In the genomic region with DNA sequence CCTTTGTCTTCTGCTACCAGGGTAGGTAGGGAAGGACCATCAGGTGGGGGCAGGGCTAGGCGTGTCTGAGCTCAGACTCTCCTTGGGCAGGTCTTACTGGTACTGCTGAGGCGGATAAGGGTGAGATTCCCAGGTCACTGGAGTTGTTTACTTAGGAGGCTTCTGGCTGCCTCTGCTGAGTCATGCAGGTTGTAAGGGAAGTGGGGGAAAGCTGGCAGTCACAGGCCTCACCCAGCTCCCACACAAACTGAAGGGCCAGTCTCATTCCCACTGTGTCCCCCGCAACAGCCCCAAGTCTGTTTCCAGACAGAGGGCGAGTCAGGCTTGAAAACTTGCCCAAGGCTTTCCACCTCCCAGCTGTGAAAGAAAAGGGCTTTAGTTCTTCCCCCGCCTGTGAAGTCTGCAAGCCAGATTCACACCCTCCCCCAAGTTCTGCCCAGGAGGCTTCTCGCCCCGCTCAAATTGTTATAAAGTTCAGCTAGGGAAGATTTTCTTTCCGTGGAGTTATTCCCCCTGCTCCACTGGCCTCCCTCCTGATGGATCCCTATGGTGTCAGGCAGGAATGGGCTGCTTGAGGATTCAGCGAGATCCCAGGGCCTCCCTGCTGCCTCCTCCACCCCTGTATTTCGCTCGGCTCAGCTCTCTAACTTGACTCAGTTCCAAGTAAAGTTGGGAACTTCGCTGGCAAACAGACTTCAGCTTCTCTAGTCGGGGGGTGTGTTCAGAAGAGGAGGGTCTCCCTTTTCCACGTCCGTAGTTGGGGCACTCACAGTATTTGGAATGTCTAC, we compare ENCODE assay signal across 16 cellular contexts.
DNase-seq lines count a peak whose midpoint lies in the region; FAIRE-seq and TF ChIP-seq lines count a peak whose summit lies in the region.
"Had no signal": no experiment of that assay in that cellular context is flagged by ENCODE, and none has a peak within 500 bp of the region (broad histone marks: within the 10 kb centered on the region; RNA-seq: fewer than 3 reads in every experiment).

No MANE protein-coding gene starts in this region.

- no peak overlapping the region for H2BK15ac ChIP-seq in H9 (ENCODE audit: low read depth, low read length)

- no peaks in the 10 kb centered on the region for H3K36me3 ChIP-seq in kidney (ENCODE audit: control insufficient read depth in 1 of 2, insufficient read depth in 2 of 2, low read length in 2 of 2)
- H3K36me3 ChIP-seq: uterus had no signal

- H3K36me3 Mint-ChIP-seq in H9 (ENCODE audit: insufficient read depth in 1 of 3, low read depth in 3 of 3) = peaks cover 9 to 38% (median 37%) of the 10 kb centered on the region in 3 experiments
- no peaks in the 10 kb centered on the region for H3K36me3 Mint-ChIP-seq in endothelial cell (ENCODE audit: low read depth, unreplicated experiment)

- DNase-seq in H9 (no peak), RWPE1 (ENCODE audit: low spot score) (no peak), epithelial cell of esophagus (ENCODE audit: low read depth) (peak; percentile 72), occipital lobe (lab: John Stamatoyannopoulos, UW) (peak; percentile 2), amniotic stem cell (lab: John Stamatoyannopoulos, UW) (no peak), kidney (no peak), endothelial cell (ENCODE audit: low spot score) (no peak), NCI-H1092 treated with DMSO at 0.1 percent for 48 hours (lab: John Stamatoyannopoulos, UW) (no peak)
- DNase-seq: activated CD4-positive, alpha-beta T cell treated with anti-CD3 and anti-CD28 coated beads, Interleukin-2, amount 10 ng/mL, durations not matched to agents 7 days and 5 days; activated T-cell treated with anti-CD3 and anti-CD28 coated beads, Interleukin-2, amount 50 U/mL, for 24 hours; foreskin fibroblast; NCI-H1105; NCI-H446; stimulated activated CD4-positive, alpha-beta T cell treated with anti-CD3 and anti-CD28 coated beads, Interleukin-1b, Interleukin-23, amount 100 ng/mL, for 48 hours; uterus had no signal

- no peaks in the 10 kb centered on the region for H3K79me1 ChIP-seq in H9 (ENCODE audit: insufficient read depth, low read depth, low read length, poor library complexity, severe bottlenecking)

- POLR2A ChIA-PET in RWPE1 (lab: Yijun Ruan, JAX; ENCODE audit: low non-redundant PET) = no interaction called here

- intact Hi-C loops in kidney (cut with DNase I) = no loop called here

- no peak overlapping the region for H3K4me3 Mint-ChIP-seq in H9
- H3K4me3 Mint-ChIP-seq in endothelial cell (ENCODE audit: unreplicated experiment) = no peak overlapping the region
- H3K4me3 Mint-ChIP-seq: activated CD4-positive, alpha-beta T cell treated with anti-CD3 and anti-CD28 coated beads, Interleukin-2, amount 10 ng/mL, durations not matched to agents 7 days and 5 days; activated T-cell treated with anti-CD3 and anti-CD28 coated beads, Interleukin-2, amount 50 U/mL, for 24 hours had no signal

- H2BK12ac ChIP-seq in H9 (ENCODE audit: insufficient read length, low read depth, low read length) = no peak overlapping the region

- no peaks in the 10 kb centered on the region for H3K4me1 ChIP-seq in H9 (ENCODE audit: insufficient read depth, low read length)
- no peaks in the 10 kb centered on the region for H3K4me1 ChIP-seq in kidney (ENCODE audit: control insufficient read depth in 1 of 2, insufficient read depth in 1 of 2, low read depth in 1 of 2, low read length in 2 of 2)
- H3K4me1 ChIP-seq: uterus had no signal

- H4K91ac ChIP-seq in H9 (ENCODE audit: insufficient read length, low read depth, low read length) = no peak overlapping the region

- FAIRE-seq in kidney (lab: Jason Lieb, UNC) = no peak
- FAIRE-seq: GM12878 had no signal

- no peak overlapping the region for H3K9ac ChIP-seq in H9 (ENCODE audit: extremely low read depth, insufficient read length, low read length)
- no peak overlapping the region for H3K9ac ChIP-seq in kidney (ENCODE audit: low read length in 2 of 2)

- H2BK20ac ChIP-seq in H9 (ENCODE audit: low read depth, low read length, poor library complexity, severe bottlenecking) = no peak overlapping the region

- no peaks in the 10 kb centered on the region for H3K79me2 ChIP-seq in H9 (ENCODE audit: insufficient read depth, low read length)

- H3K27ac ChIP-seq in H9 (ENCODE audit: insufficient read length, low read depth, low read length) = no peak overlapping the region
- peak overlapping the region; percentile 59 for H3K27ac ChIP-seq in RWPE1
- no peak overlapping the region for H3K27ac ChIP-seq in kidney (ENCODE audit: low read depth in 2 of 2, low read length in 2 of 2)
- H3K27ac ChIP-seq: uterus had no signal

- peak overlapping the region in 2 of 3 experiments; percentile 73 to 81; a peak in 2 of 7 replicates for H3K27ac Mint-ChIP-seq in H9
- H3K27ac Mint-ChIP-seq in endothelial cell (ENCODE audit: unreplicated experiment) = no peak overlapping the region
- H3K27ac Mint-ChIP-seq: activated CD4-positive, alpha-beta T cell treated with anti-CD3 and anti-CD28 coated beads, Interleukin-2, amount 10 ng/mL, durations not matched to agents 7 days and 5 days; activated T-cell treated with anti-CD3 and anti-CD28 coated beads, Interleukin-2, amount 50 U/mL, for 24 hours had no signal

- no peak overlapping the region for H3K4me2 ChIP-seq in H9 (ENCODE audit: insufficient read depth, insufficient read length, low read length)

- H3K27me3 ChIP-seq in H9 (ENCODE audit: insufficient read depth, low read length) = no peaks in the 10 kb centered on the region
- H3K27me3 ChIP-seq: uterus had no signal

- H3K9me3 ChIP-seq in H9 (ENCODE audit: control insufficient read depth, low read depth, low read length) = no peaks in the 10 kb centered on the region
- peaks cover 0 to 3% of the 10 kb centered on the region in 2 donors for H3K9me3 ChIP-seq in kidney (ENCODE audit: control insufficient read depth in 1 of 2, low read length in 2 of 2)
- H3K9me3 ChIP-seq: uterus had no signal

- no peaks in the 10 kb centered on the region for H4K20me1 ChIP-seq in H9 (ENCODE audit: control insufficient read depth, insufficient read depth, insufficient read length)

- H3K56ac ChIP-seq in H9 (ENCODE audit: insufficient read length, low read depth, low read length) = no peak overlapping the region

- H3K14ac ChIP-seq in H9 (ENCODE audit: insufficient read depth, low read length) = no peak overlapping the region

- H2BK120ac ChIP-seq in H9 (ENCODE audit: low read depth, low read length, poor library complexity, severe bottlenecking) = no peak overlapping the region

- TF ChIP-seq CTCF in H9 (conservative IDR thresholded peaks at IDR 0.05) (no peak), RWPE1 (conservative IDR thresholded peaks at IDR 0.05; ENCODE audit: low read depth) (no peak), epithelial cell of esophagus (IDR thresholded peaks at IDR 0.05; ENCODE audit: insufficient read depth, low read depth, low read length, missing control alignments) (no peak), kidney (IDR thresholded peaks at IDR 0.05; ENCODE audit: borderline replicate concordance, extremely low read depth, insufficient read depth) (no peak), endothelial cell (IDR thresholded peaks at IDR 0.05; ENCODE audit: unreplicated experiment) (no peak)

- no peak overlapping the region for H3K23ac ChIP-seq in H9 (ENCODE audit: insufficient read length, low read depth, low read length)

- H3K4me3 ChIP-seq in epithelial cell of esophagus (ENCODE audit: low read length) = no peak overlapping the region
- H3K4me3 ChIP-seq in kidney (ENCODE audit: low read length in 2 of 2) = no peak overlapping the region
- H3K4me3 ChIP-seq: GM12878, uterus had no signal

- H2AK5ac ChIP-seq in H9 (ENCODE audit: insufficient read length, low read length) = no peak overlapping the region

- H3K9me3 Mint-ChIP-seq in H9 (peaks cover 26 to 33% of the 10 kb centered on the region in 2 experiments; a peak in 4 of 5 replicates), endothelial cell (ENCODE audit: unreplicated experiment) (no peaks in the 10 kb centered on the region)
- H3K9me3 Mint-ChIP-seq: activated T-cell treated with anti-CD3 and anti-CD28 coated beads, Interleukin-2, amount 50 U/mL, for 24 hours had no signal

- H3K23me2 ChIP-seq in H9 (ENCODE audit: insufficient read length, low read depth, low read length, poor library complexity, severe bottlenecking) = no peaks in the 10 kb centered on the region

- H2BK5ac ChIP-seq in H9 (ENCODE audit: insufficient read length, low read length) = no peak overlapping the region

- no peak overlapping the region for H4K8ac ChIP-seq in H9 (replicated peaks; ENCODE audit: insufficient read length, low read depth, low read length)

- no peak overlapping the region for H3T11ph ChIP-seq in H9 (ENCODE audit: low read length)

- 0 out of 4 replicates have a peak, but pooled peaks cover 0 to 6% of the 10 kb centered on the region in 2 experiments for H3K4me1 Mint-ChIP-seq in H9
- no peaks in the 10 kb centered on the region for H3K4me1 Mint-ChIP-seq in endothelial cell (ENCODE audit: unreplicated experiment)
- H3K4me1 Mint-ChIP-seq: activated CD4-positive, alpha-beta T cell treated with anti-CD3 and anti-CD28 coated beads, Interleukin-2, amount 10 ng/mL, durations not matched to agents 7 days and 5 days had no signal

- CTCF ChIA-PET in RWPE1 (lab: Yijun Ruan, JAX) = interaction anchor here (0.6 kb wide), 1 partner anchor 68 kb away, joined by 3 read pairs; no protein-coding TSS in a partner anchor

- H3K18ac ChIP-seq in H9 (ENCODE audit: insufficient read length, low read depth, low read length) = no peak overlapping the region

- no peak overlapping the region for H2AFZ ChIP-seq in H9 (ENCODE audit: low read length)

- no peak overlapping the region for H3K4ac ChIP-seq in H9 (ENCODE audit: low read depth, low read length)

- no peak overlapping the region for H4K5ac ChIP-seq in H9 (ENCODE audit: insufficient read length, low read depth, low read length)

- no peaks in the 10 kb centered on the region; the same call in 1 of the 2 replicates for H3K27me3 Mint-ChIP-seq in H9 (ENCODE audit: low read depth)
- no peaks in the 10 kb centered on the region for H3K27me3 Mint-ChIP-seq in endothelial cell (ENCODE audit: unreplicated experiment)
- H3K27me3 Mint-ChIP-seq: activated CD4-positive, alpha-beta T cell treated with anti-CD3 and anti-CD28 coated beads, Interleukin-2, amount 10 ng/mL, durations not matched to agents 7 days and 5 days had no signal

- WGBS in H9 (ENCODE audit: extremely low coverage, insufficient read length, low lambda C conversion rate) = no CpG with 5 or more reads among the region's 15 CpGs

Comparison
In these comparisons a context has a peak if more than half of its experiments do, and no peak if none do; other contexts are left out.
1. DNase-seq: peak in epithelial cell of esophagus (single experiment) and occipital lobe (single experiment); none in H9 (single experiment), RWPE1 (single experiment), amniotic stem cell (single experiment), kidney (single experiment), endothelial cell (single experiment) and NCI-H1092 treated with DMSO at 0.1 percent for 48 hours (single experiment).